6 cellular contexts compared by ENCODE assay signal in genomic region chr14:24831677-24832076, GRCh38.
"Had no signal": no experiment of that assay in that cellular context is flagged by ENCODE, and none has a peak within 500 bp of the region (broad histone marks: within the 10 kb centered on the region; RNA-seq: fewer than 3 reads in every experiment).

No MANE protein-coding gene starts in this region.

- H3K4me2 ChIP-seq: KMS-11 had no signal

- ATAC-seq: K562 had no signal

- FAIRE-seq: K562 had no signal

- DNase-seq: IMR-90, KBM-7, KG1 had no signal

- H3K4me3 ChIP-seq: K562 had no signal

- H3K9ac ChIP-seq: KMS-11 had no signal

- H3K27ac ChIP-seq: HL-60, KMS-11 had no signal
